Comparison of ENCODE assay signal across 13 cellular contexts in the genomic region with DNA sequence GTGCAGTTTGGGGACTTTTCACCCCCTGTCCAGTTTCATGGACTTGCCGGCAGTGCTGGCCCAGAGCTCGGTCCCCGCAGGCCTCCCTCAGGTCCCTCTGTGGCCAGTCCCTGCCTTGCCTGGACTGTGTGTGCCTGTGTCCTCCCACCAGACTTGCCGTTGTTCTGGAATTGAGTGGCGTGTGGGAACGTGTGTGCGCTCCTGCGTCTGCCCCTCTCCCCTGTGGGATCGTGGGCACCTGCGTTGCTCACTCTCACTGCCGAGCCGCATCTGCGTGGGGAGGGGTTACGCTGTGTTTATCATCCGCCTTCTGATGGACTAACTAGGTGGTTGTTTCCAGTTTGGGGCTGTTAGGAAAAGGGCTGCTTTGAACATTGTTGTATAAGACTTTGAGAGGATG. TPM values are rescaled to one million over a fixed set of nuclear protein-coding genes. Genes with fewer than 3 reads are reported as not detected.
DNase-seq lines count a peak whose midpoint lies in the region; ATAC-seq and TF ChIP-seq lines count a peak whose summit lies in the region.
"Had no signal": no experiment of that assay in that cellular context is flagged by ENCODE, and none has a peak within 500 bp of the region (broad histone marks: within the 10 kb centered on the region; RNA-seq: fewer than 3 reads in every experiment).

No MANE protein-coding gene starts in this region.

- no peak for TF ChIP-seq CTCF in AG04450 (IDR thresholded peaks at IDR 0.05; ENCODE audit: low read depth, low read length)
- no peak for TF ChIP-seq CTCF in HEK293 (tag by site-specific recombination; IDR thresholded peaks at IDR 0.05)
- TF ChIP-seq CTCF in chondrocyte (IDR thresholded peaks at IDR 0.05), result no peak
- no peak for TF ChIP-seq CTCF in nephron progenitor cell (IDR thresholded peaks at IDR 0.05)
- TF ChIP-seq CTCF in endothelial cell (IDR thresholded peaks at IDR 0.05; ENCODE audit: unreplicated experiment), result no peak
- no peak for TF ChIP-seq CTCF in HFFc6 (IDR thresholded peaks at IDR 0.05)

- H3K36me3 Mint-ChIP-seq in chondrocyte (ENCODE audit: low read depth) (peaks cover 11% of the 10 kb centered on the region), nephron progenitor cell (ENCODE audit: low read depth) (peaks cover 60% of the 10 kb centered on the region), endothelial cell (ENCODE audit: low read depth, unreplicated experiment) (peaks cover 19% of the 10 kb centered on the region), HFFc6 (ENCODE audit: low read depth) (peaks cover 25% of the 10 kb centered on the region)
- H3K36me3 Mint-ChIP-seq: activated naive CD8-positive, alpha-beta T cell had no signal

- no peaks in the 10 kb centered on the region for H3K27me3 Mint-ChIP-seq in chondrocyte (ENCODE audit: low read depth)
- no peaks in the 10 kb centered on the region for H3K27me3 Mint-ChIP-seq in nephron progenitor cell (ENCODE audit: low read depth, poor library complexity)
- peaks cover 15% of the 10 kb centered on the region for H3K27me3 Mint-ChIP-seq in endothelial cell (ENCODE audit: unreplicated experiment)
- peaks cover 4% of the 10 kb centered on the region for H3K27me3 Mint-ChIP-seq in HFFc6 (ENCODE audit: insufficient read depth)
- H3K27me3 Mint-ChIP-seq: activated naive CD8-positive, alpha-beta T cell had no signal

- H3K4me3 ChIP-seq in AG04450 (ENCODE audit: low read depth, low read length) (0 out of 2 replicates have a peak overlapping the region, but pooled peaks have one; percentile 4), HEK293 (ENCODE audit: low read depth, low read length) (no peak overlapping the region)
- H3K4me3 ChIP-seq: thyroid gland had no signal

- H3K4me1 ChIP-seq in HEK293 (ENCODE audit: control insufficient read depth, insufficient read depth, low read length), result 0 out of 2 replicates have a peak, but pooled peaks cover 5% of the 10 kb centered on the region
- H3K4me1 ChIP-seq: thyroid gland had no signal

- H3K4me3 Mint-ChIP-seq in chondrocyte (ENCODE audit: unreplicated experiment) (no peak overlapping the region), nephron progenitor cell (no peak overlapping the region), endothelial cell (ENCODE audit: unreplicated experiment) (no peak overlapping the region), HFFc6 (no peak overlapping the region)
- H3K4me3 Mint-ChIP-seq: activated naive CD8-positive, alpha-beta T cell had no signal

- H3K9me3 ChIP-seq in AG04450 (ENCODE audit: control insufficient read depth, insufficient read depth, low read length), result peaks cover 23% of the 10 kb centered on the region
- no peaks in the 10 kb centered on the region for H3K9me3 ChIP-seq in HEK293 (ENCODE audit: control insufficient read depth, insufficient read depth, low read depth, low read length)
- H3K9me3 ChIP-seq: thyroid gland had no signal

- peak overlapping the region; percentile 47 for H3K27ac ChIP-seq in AG04450 (ENCODE audit: low read depth, low read length)
- no peak overlapping the region for H3K27ac ChIP-seq in HEK293 (ENCODE audit: extremely low read depth, low read depth, low read length)
- H3K27ac ChIP-seq: thyroid gland had no signal

- H3K4me1 Mint-ChIP-seq in chondrocyte (ENCODE audit: low read depth) (peaks cover 26% of the 10 kb centered on the region), nephron progenitor cell (peaks cover 24% of the 10 kb centered on the region), endothelial cell (ENCODE audit: unreplicated experiment) (peaks cover 8% of the 10 kb centered on the region), HFFc6 (ENCODE audit: low read depth) (peaks cover 11% of the 10 kb centered on the region)

- H3K9me3 Mint-ChIP-seq in chondrocyte (ENCODE audit: low read depth), result no peaks in the 10 kb centered on the region
- no peaks in the 10 kb centered on the region for H3K9me3 Mint-ChIP-seq in nephron progenitor cell
- H3K9me3 Mint-ChIP-seq in endothelial cell (ENCODE audit: unreplicated experiment), result no peaks in the 10 kb centered on the region
- H3K9me3 Mint-ChIP-seq in HFFc6, result peaks cover 10% of the 10 kb centered on the region

- ATAC-seq in GM19467 (IDR thresholded peaks at IDR 0.05; ENCODE audit: unreplicated experiment), result no peak

- H3K36me3 ChIP-seq in HEK293 (ENCODE audit: control insufficient read depth in 2 of 2, insufficient read depth in 1 of 2, low read length in 2 of 2), result peaks cover 0 to 37% of the 10 kb centered on the region in 2 experiments; a peak in 1 of 3 replicates

- no peak for DNase-seq in AG04450 (ENCODE audit: low read depth, low spot score)
- DNase-seq in chondrocyte (ENCODE audit: low spot score), result no peak
- no peak for DNase-seq in nephron progenitor cell
- DNase-seq in endothelial cell (ENCODE audit: low spot score), result no peak
- DNase-seq in NCI-H748 treated with DMSO at 0.1 percent for 48 hours (lab: John Stamatoyannopoulos, UW), result no peak
- DNase-seq in HFFc6, result no peak
- DNase-seq: mammary epithelial cell, NCI-H1092, NCI-H345, thyroid gland had no signal

- H3K27ac Mint-ChIP-seq in chondrocyte (ENCODE audit: unreplicated experiment) (peak overlapping the region; percentile 59), nephron progenitor cell (peak overlapping the region; percentile 96), endothelial cell (ENCODE audit: unreplicated experiment) (no peak overlapping the region), HFFc6 (no peak overlapping the region)
- H3K27ac Mint-ChIP-seq: activated naive CD8-positive, alpha-beta T cell had no signal

- H3K27me3 ChIP-seq in AG04450 (ENCODE audit: control insufficient read depth, insufficient read depth, low read length), result no peaks in the 10 kb centered on the region
- H3K27me3 ChIP-seq: thyroid gland had no signal

- CTCF ChIA-PET in AG04450 (lab: Charles Lee), result no interaction called here
- CTCF ChIA-PET in HEK293 (lab: Yijun Ruan, JAX), result no interaction called here

- POLR2A ChIA-PET in AG04450 (lab: Yijun Ruan, JAX) (interaction anchor here (0.7 kb wide), 1 partner anchor 23 kb away, joined by 3 read pairs; no protein-coding TSS in a partner anchor), HEK293 (lab: Yijun Ruan, JAX) (no interaction called here)

TF ChIP-seq in HEK293, 187 proteins besides CTCF, POLR2A, EP300 and RAD21:
- TF ChIP-seq ZNF10 (tag by site-specific recombination; IDR thresholded peaks at IDR 0.05), result no peak
- no peak for TF ChIP-seq ZNF514 (tag by site-specific recombination; IDR thresholded peaks at IDR 0.05)
- TF ChIP-seq YY2 (tag by site-specific recombination; IDR thresholded peaks at IDR 0.05), result no peak
- TF ChIP-seq GLI2 (tag by site-specific recombination; IDR thresholded peaks at IDR 0.05; ENCODE audit: borderline replicate concordance, low read depth), result no peak
- TF ChIP-seq ZNF600 (tag by site-specific recombination; IDR thresholded peaks at IDR 0.05), result peak; percentile 90
- TF ChIP-seq EGR2 (tag by site-specific recombination; IDR thresholded peaks at IDR 0.05; ENCODE audit: low read depth), result 0 out of 2 replicates have a peak, but pooled peaks have one; percentile 29
- no peak for TF ChIP-seq ZNF2 (tag by site-specific recombination; IDR thresholded peaks at IDR 0.05)

RNA-seq across cellular contexts. Expression of gene PCGF3, which starts 21.2 kb away (rescaled TPM):
- polyA plus RNA-seq in AG04450 (2011; rRNA removed), result 37.2 and 44.2 TPM in 2 replicates
- polyA minus RNA-seq in AG04450 (2011; rRNA and poly(A)+ RNA removed), result 49.1 and 74.2 TPM in 2 replicates
- total RNA-seq in chondrocyte, result 54.1 to 60.8 TPM (median 55.4 TPM) in 3 replicates
- 84.5 TPM for total RNA-seq in endothelial cell (ENCODE audit: unreplicated experiment)
- 10 to 100 TPM; 28.5 to 34.5 (median 30.2) TPM for total RNA-seq in HFFc6 (2021; fragmentation: NEBNext Ultra II Directional; extraction: Animal tissue kit (Norgen Biotek cat#: 25700))

RNA-seq across cellular contexts. Expression of gene SLC49A3, which starts 37.9 kb away (rescaled TPM):
- polyA plus RNA-seq in AG04450 (2011; rRNA removed), result 0.11 TPM in 1 of 2 replicates, not detected in the other
- polyA minus RNA-seq in AG04450 (2011; rRNA and poly(A)+ RNA removed), result not detected in 2 replicates
- total RNA-seq in chondrocyte (0.85 to 1.3 TPM (median 0.89 TPM) in 3 replicates), endothelial cell (ENCODE audit: unreplicated experiment) (19.9 TPM)
- total RNA-seq in HFFc6 (2021; fragmentation: NEBNext Ultra II Directional; extraction: Animal tissue kit (Norgen Biotek cat#: 25700)), result under 1 TPM in 5 of 6 experiments, not detected in 1; 0.13 to 0.62 (median 0.21) TPM
- polyA plus RNA-seq: mammary epithelial cell had no signal

RNA-seq across cellular contexts. Expression of gene MYL5, which starts 52.5 kb away (rescaled TPM):
- polyA plus RNA-seq in AG04450 (2011; rRNA removed), result 12.3 and 13.0 TPM in 2 replicates
- polyA minus RNA-seq in AG04450 (2011; rRNA and poly(A)+ RNA removed), result 4.6 and 8.0 TPM in 2 replicates
- total RNA-seq in chondrocyte (22.8 to 26.5 TPM (median 25.6 TPM) in 3 replicates), endothelial cell (ENCODE audit: unreplicated experiment) (23.2 TPM)
- total RNA-seq in HFFc6 (2021; fragmentation: NEBNext Ultra II Directional; extraction: Animal tissue kit (Norgen Biotek cat#: 25700)), result 10 to 100 TPM; 14.2 to 23.0 (median 18.8) TPM

RNA-seq across cellular contexts. Expression of gene ATP5ME, which starts 52.7 kb away (rescaled TPM):
- 262 and 313 TPM in 2 replicates for polyA plus RNA-seq in AG04450 (2011; rRNA removed)
- polyA minus RNA-seq in AG04450 (2011; rRNA and poly(A)+ RNA removed), result 57.6 and 68.0 TPM in 2 replicates
- total RNA-seq in chondrocyte (240 to 279 TPM (median 256 TPM) in 3 replicates), endothelial cell (ENCODE audit: unreplicated experiment) (289 TPM)
- 100 to 1,000 TPM; 181 to 374 (median 290) TPM for total RNA-seq in HFFc6 (2021; fragmentation: NEBNext Ultra II Directional; extraction: Animal tissue kit (Norgen Biotek cat#: 25700))

Comparison
In these comparisons a context has a peak if more than half of its experiments do, and no peak if none do; other contexts are left out.
1. H3K27ac Mint-ChIP-seq: peak in chondrocyte (single experiment) and nephron progenitor cell (single experiment); none in endothelial cell (single experiment) and HFFc6 (single experiment).